In genomic region chr1:108217007-108217406, GRCh38 we compare ENCODE assay signal across 14 cellular contexts. TPM values are rescaled to one million over a fixed set of nuclear protein-coding genes. Genes with fewer than 3 reads are reported as not detected.
DNase-seq lines count a peak whose midpoint lies in the region; ATAC-seq, FAIRE-seq and TF ChIP-seq lines count a peak whose summit lies in the region.
"Not testable (repeated sequence)": the region's sequence is repeated elsewhere in the genome, so short reads cannot be mapped to it uniquely, and the experiment has no call there.
"Had no signal": no experiment of that assay in that cellular context is flagged by ENCODE, and none has a peak within 500 bp of the region (broad histone marks: within the 10 kb centered on the region; RNA-seq: fewer than 3 reads in every experiment).

No MANE protein-coding gene starts in this region.

- peak overlapping the region; percentile 70 for H3K4me2 ChIP-seq in PC-9
- H3K4me2 ChIP-seq in K562 (ENCODE audit: insufficient read depth, low read length), result not testable (repeated sequence)

- not testable (repeated sequence) for H3K9me1 ChIP-seq in K562 (ENCODE audit: control insufficient read depth, insufficient read depth, low read length)

- H3K36me3 ChIP-seq in PC-9 (ENCODE audit: low read depth); RWPE2 (ENCODE audit: low read depth); K562 (ENCODE audit: control insufficient read depth, insufficient read depth, low read length); small intestine (ENCODE audit: control insufficient read depth in 2 of 2, insufficient read depth in 2 of 2, low read length in 2 of 2): not testable (repeated sequence)

- FAIRE-seq in K562 (lab: Jason Lieb, UNC), result not testable (repeated sequence)
- peak; percentile 15 for FAIRE-seq in small intestine (lab: Jason Lieb, UNC)

- BruUV-seq in PC-9 (replicated peaks; lab: Mats Ljungman, UMichigan); K562 (replicated peaks; lab: Mats Ljungman, UMichigan): not testable (repeated sequence)

- peak; percentile 61; the same call in 2 of the 3 replicates for ATAC-seq in RWPE2 (ENCODE audit: low read depth)
- ATAC-seq in K562, result not testable (repeated sequence)

- H3F3A ChIP-seq in PC-9 (ENCODE audit: insufficient read depth, low read depth), result peaks cover 22% of the 10 kb centered on the region

- TF ChIP-seq EP300 in K562 (IDR thresholded peaks at IDR 0.05; ENCODE audit: low read length), result not testable (repeated sequence)

- not testable (repeated sequence) for TF ChIP-seq CTCF in PC-9 (conservative IDR thresholded peaks at IDR 0.05); RWPE2 (IDR thresholded peaks at IDR 0.05; ENCODE audit: poor library complexity, severe bottlenecking); K562 (IDR thresholded peaks at IDR 0.05 in 2 of 3, conservative IDR thresholded peaks at IDR 0.05 in 1 of 3; ENCODE audit: insufficient read depth in 2 of 3, low read depth in 1 of 3, low read length in 3 of 3); epithelial cell of esophagus (IDR thresholded peaks at IDR 0.05; ENCODE audit: insufficient read depth, low read depth, low read length, missing control alignments)

- TF ChIP-seq RAD21 in K562 (CRISPR knock-in tag; conservative IDR thresholded peaks at IDR 0.05 in 1 of 2, IDR thresholded peaks at IDR 0.05 in 1 of 2), result not testable (repeated sequence)

- H3K79me2 ChIP-seq in PC-9 (ENCODE audit: low read depth); K562 (ENCODE audit: control insufficient read depth, insufficient read depth, low read length): not testable (repeated sequence)

- intact Hi-C loops in PC-9 (cut with micrococcal nuclease; ENCODE audit: unreplicated experiment); K562 (cut with micrococcal nuclease): not testable (repeated sequence)

- not testable (repeated sequence) for H2AFZ ChIP-seq in PC-9; K562 (ENCODE audit: low read depth, low read length)

- H3K9me2 ChIP-seq in PC-9 (ENCODE audit: insufficient read depth), result not testable (repeated sequence)

- CTCF ChIA-PET in PC-9 (lab: Charles Lee); K562 (lab: Yijun Ruan, JAX; ENCODE audit: low intra/inter-chr PET ratio): not testable (repeated sequence)

- not testable (repeated sequence) for H3K9ac ChIP-seq in K562 (ENCODE audit: insufficient read depth in 1 of 2, low read depth in 2 of 2, low read length in 2 of 2)

- peak overlapping the region; percentile 18; the same call in 1 of the 2 replicates for H3K4me3 ChIP-seq in PC-9
- H3K4me3 ChIP-seq in RWPE2 (ENCODE audit: severe bottlenecking); K562; epithelial cell of esophagus (ENCODE audit: low read length); small intestine (ENCODE audit: low read depth in 1 of 2, low read length in 2 of 2): not testable (repeated sequence)

- DNase-seq in ELR (ENCODE audit: low read depth), result peak; percentile 19
- DNase-seq in HT1080 (ENCODE audit: low read depth), result peak; percentile 55
- peak in 1 of 2 experiments; percentile 88 for DNase-seq in PC-9
- DNase-seq in RWPE2 (ENCODE audit: low spot score); K562 (ENCODE audit: extremely low read depth in 1 of 4, low spot score in 3 of 4); small intestine: not testable (repeated sequence)
- DNase-seq in epithelial cell of esophagus (ENCODE audit: low read depth), result peak; percentile 56

- not testable (repeated sequence) for H3K9me3 ChIP-seq in PC-9 (ENCODE audit: insufficient read depth, low read depth); RWPE2 (ENCODE audit: severe bottlenecking); K562 (replicated peaks; ENCODE audit: control insufficient read depth, insufficient read depth, low read depth, low read length); small intestine (ENCODE audit: control insufficient read depth, low read depth)

- in situ Hi-C loops in K562 (cut with MboI), result loop anchor here (10.0 to 25.0 kb wide), 2 partner anchors 108 to 245 kb away; partner anchors contain the start of gene NBPF6

- H3K27me3 ChIP-seq in PC-9 (ENCODE audit: insufficient read depth, low read depth); RWPE2 (ENCODE audit: insufficient read depth, poor library complexity, severe bottlenecking); K562 (ENCODE audit: control insufficient read depth in 2 of 2, insufficient read depth in 2 of 2, low read length in 2 of 2); small intestine (ENCODE audit: control insufficient read depth in 2 of 2, insufficient read depth in 2 of 2, low read length in 2 of 2): not testable (repeated sequence)

- POLR2A ChIA-PET in PC-9 (lab: Charles Lee; ENCODE audit: unreplicated experiment), result interaction anchor here (1.2 kb wide), 1 partner anchor 17 kb away, joined by 3 read pairs; the partner anchor contains the start of gene SLC25A24
- POLR2A ChIA-PET in K562 (lab: Yijun Ruan, JAX), result not testable (repeated sequence)

- H3K27ac ChIP-seq in PC-9, result peak overlapping the region; percentile 92
- H3K27ac ChIP-seq in RWPE2 (ENCODE audit: poor library complexity, severe bottlenecking); K562 (ENCODE audit: extremely low read depth, low read depth, low read length); small intestine (ENCODE audit: low read depth in 1 of 2, low read length in 1 of 2): not testable (repeated sequence)

- WGBS in K562 (ENCODE audit: insufficient coverage, low coverage, missing lambda C conversion rate), result 14% methylated on average over 2 of the region's 2 CpGs
- WGBS in small intestine, 3 donors, result 42 to 61% (median 44%) methylated on average over 2 of the region's 2 CpGs

- H3K4me1 ChIP-seq in PC-9 (replicated peaks; ENCODE audit: insufficient read depth), result peaks cover 33% of the 10 kb centered on the region
- not testable (repeated sequence) for H3K4me1 ChIP-seq in RWPE2 (ENCODE audit: insufficient read depth, poor library complexity, severe bottlenecking); K562 (replicated peaks in 1 of 2; ENCODE audit: control insufficient read depth in 2 of 2, insufficient read depth in 2 of 2, low read length in 2 of 2); small intestine (ENCODE audit: control insufficient read depth in 2 of 2, insufficient read depth in 1 of 2, low read depth in 1 of 2, low read length in 1 of 2)

- not testable (repeated sequence) for H4K20me1 ChIP-seq in PC-9 (ENCODE audit: insufficient read depth); K562 (replicated peaks; ENCODE audit: control insufficient read depth, insufficient read depth, low read length)

- TF ChIP-seq POLR2A in K562 (conservative IDR thresholded peaks at IDR 0.05), result not testable (repeated sequence)

RNA-seq across cellular contexts. Expression of gene SLC25A24, which starts 16.9 kb away (rescaled TPM):
- 25.9 and 32.7 TPM in 2 replicates for total RNA-seq in HT1080 (2014; rRNA removed; shearing (Covaris generic))
- polyA plus RNA-seq in HT1080 (2015; cell fraction: cytosol; rRNA removed), result 34.0 and 42.5 TPM in 2 replicates
- polyA plus RNA-seq in HT1080 (2015; cell fraction: nucleus; rRNA removed), result 33.7 and 34.9 TPM in 2 replicates
- 47.3 and 60.5 TPM in 2 replicates for total RNA-seq in PC-9 (2021)
- 11.3 and 24.2 TPM in 2 replicates for total RNA-seq in K562 (2011; cell fraction: chromatin; rRNA removed; ENCODE audit: low replicate concordance)
- total RNA-seq in K562 (2011; cell fraction: nucleolus; rRNA removed), result 10.4 and 10.5 TPM in 2 replicates
- total RNA-seq in K562 (2011; cell fraction: nucleoplasm; rRNA removed), result 20.5 and 30.4 TPM in 2 replicates
- 19.8 and 20.0 TPM in 2 replicates for total RNA-seq in K562 (2014; rRNA removed)
- total RNA-seq in K562 (2014; rRNA removed; fragmentation: Illumina TruSeq; extraction: Trizol), result 34.5 and 39.7 TPM in 2 replicates
- 27.9 and 30.7 TPM in 2 replicates for total RNA-seq in K562 (2015; rRNA removed; fragmentation: Illumina TruSeq; extraction: Trizol)
- total RNA-seq in K562 (2021), result 25.4 and 25.8 TPM in 2 replicates
- 25.1 and 34.9 TPM in 2 replicates for polyA plus RNA-seq in K562 (2011; rRNA removed)
- polyA plus RNA-seq in K562 (2011; cell fraction: cytosol; rRNA removed), result 6.8 and 16.0 TPM in 2 replicates
- polyA plus RNA-seq in K562 (2011; cell fraction: nucleus; rRNA removed), result 6.1 and 9.2 TPM in 2 replicates
- polyA plus RNA-seq in K562 (2012), result 18.3 and 24.9 TPM in 2 replicates
- polyA plus RNA-seq in K562 (2014; fragmentation: Illumina TruSeq; extraction: Trizol), result 22.5 and 29.3 TPM in 2 replicates
- 1 to 10 TPM; 6.9 to 8.3 TPM for polyA plus RNA-seq in K562 (2014; fragmentation: Nextera tagmentation; extraction: Ambion mirVana)
- polyA plus RNA-seq in K562 (2014; rRNA removed), result 15.7 and 19.9 TPM in 2 replicates
- polyA minus RNA-seq in K562 (2011; rRNA and poly(A)+ RNA removed), result 38.2 and 46.0 TPM in 2 replicates
- polyA minus RNA-seq in K562 (2011; cell fraction: cytosol; rRNA and poly(A)+ RNA removed), result 13.7 and 15.7 TPM in 2 replicates
- polyA minus RNA-seq in K562 (2011; cell fraction: nucleus; rRNA and poly(A)+ RNA removed), result 14.4 and 23.8 TPM in 2 replicates
- 10 to 100 TPM; 33.8 to 43.4 (median 39.7) TPM for polyA plus RNA-seq in small intestine

RNA-seq across cellular contexts. Expression of gene NBPF4, which starts 26.9 kb away (rescaled TPM):
- not detected in 2 replicates for total RNA-seq in HT1080 (2014; rRNA removed; shearing (Covaris generic))
- polyA plus RNA-seq in HT1080 (2015; cell fraction: cytosol; rRNA removed), result not detected in 2 replicates
- not detected in 2 replicates for polyA plus RNA-seq in HT1080 (2015; cell fraction: nucleus; rRNA removed)
- total RNA-seq in PC-9 (2021), result 0.68 and 0.70 TPM in 2 replicates
- total RNA-seq in K562 (2011; cell fraction: chromatin; rRNA removed; ENCODE audit: low replicate concordance), result 11.5 and 13.7 TPM in 2 replicates
- total RNA-seq in K562 (2011; cell fraction: nucleolus; rRNA removed), result 4.3 and 4.6 TPM in 2 replicates
- total RNA-seq in K562 (2011; cell fraction: nucleoplasm; rRNA removed), result 6.1 and 7.0 TPM in 2 replicates
- total RNA-seq in K562 (2014; rRNA removed), result 3.6 and 5.8 TPM in 2 replicates
- total RNA-seq in K562 (2014; rRNA removed; fragmentation: Illumina TruSeq; extraction: Trizol), result 5.6 and 5.9 TPM in 2 replicates
- total RNA-seq in K562 (2015; rRNA removed; fragmentation: Illumina TruSeq; extraction: Trizol), result 6.0 and 6.1 TPM in 2 replicates
- total RNA-seq in K562 (2021), result 5.3 and 6.6 TPM in 2 replicates
- polyA plus RNA-seq in K562 (2011; rRNA removed), result 4.6 and 7.6 TPM in 2 replicates
- 2.7 and 4.8 TPM in 2 replicates for polyA plus RNA-seq in K562 (2011; cell fraction: cytosol; rRNA removed)
- 22.4 and 27.0 TPM in 2 replicates for polyA plus RNA-seq in K562 (2011; cell fraction: nucleus; rRNA removed)
- 6.5 and 8.6 TPM in 2 replicates for polyA plus RNA-seq in K562 (2012)
- 9.8 and 10.4 TPM in 2 replicates for polyA plus RNA-seq in K562 (2014; fragmentation: Illumina TruSeq; extraction: Trizol)
- polyA plus RNA-seq in K562 (2014; fragmentation: Nextera tagmentation; extraction: Ambion mirVana), result 1 to 10 TPM; 3.9 to 4.2 TPM
- 5.9 and 7.1 TPM in 2 replicates for polyA plus RNA-seq in K562 (2014; rRNA removed)
- polyA minus RNA-seq in K562 (2011; rRNA and poly(A)+ RNA removed), result 4.9 and 5.5 TPM in 2 replicates
- 0.82 and 1.9 TPM in 2 replicates for polyA minus RNA-seq in K562 (2011; cell fraction: cytosol; rRNA and poly(A)+ RNA removed)
- polyA minus RNA-seq in K562 (2011; cell fraction: nucleus; rRNA and poly(A)+ RNA removed), result 4.2 and 7.2 TPM in 2 replicates
- polyA plus RNA-seq in small intestine, result 1 to 10 TPM in 1 of 3 donors, not detected in 2; 1.0 TPM
- total RNA-seq: A673, G401, GM12878, H9 had no signal
- polyA plus RNA-seq: AG04450; CD14-positive monocyte; CD4-positive, alpha-beta memory T cell; GM12878 had no signal
